Comparison of ENCODE assay signal across 29 cellular contexts in genomic region chr5:45098483-45098882, GRCh38.
DNase-seq lines count a peak whose midpoint lies in the region; ATAC-seq and TF ChIP-seq lines count a peak whose summit lies in the region.
"Had no signal": no experiment of that assay in that cellular context is flagged by ENCODE, and none has a peak within 500 bp of the region (broad histone marks: within the 10 kb centered on the region; RNA-seq: fewer than 3 reads in every experiment).

No MANE protein-coding gene starts in this region.

- no peak overlapping the region for H3K27ac ChIP-seq in ovary
- H3K27ac ChIP-seq: BLaER1 treated with 17β-estradiol and CSF1 and Interleukin-3, amounts not matched to agents 10 nM and 100 nM; KMS-11; tibial nerve had no signal

- TF ChIP-seq POLR2A in ovary (IDR thresholded peaks at IDR 0.05) = no peak

- no peak overlapping the region for H3K4me3 ChIP-seq in ovary
- H3K4me3 ChIP-seq: BLaER1 treated with 17β-estradiol and CSF1 and Interleukin-3, amounts not matched to agents 10 nM and 100 nM; MG63; tibial nerve had no signal

- peaks cover 12% of the 10 kb centered on the region for H3K9me3 Mint-ChIP-seq in activated CD4-positive, alpha-beta memory T cell treated with anti-CD3 and anti-CD28 coated beads for 36 hours
- H3K9me3 Mint-ChIP-seq: nephron had no signal

- H3K9me3 ChIP-seq in ovary = no peaks in the 10 kb centered on the region
- H3K9me3 ChIP-seq: BLaER1 treated with 17β-estradiol and CSF1 and Interleukin-3, amounts not matched to agents 10 nM and 100 nM; MG63; tibial nerve had no signal

- WGBS in ovary, 3 donors = 75 to 76% (median 76%) methylated on average over 3 of the region's 3 CpGs

- intact Hi-C loops in activated CD4-positive, alpha-beta memory T cell treated with anti-CD3 and anti-CD28 coated beads for 36 hours (cut with micrococcal nuclease) = no loop called here
- intact Hi-C loops in ovary (cut with DNase I) = no loop called here

- no peak for TF ChIP-seq CTCF in ovary (IDR thresholded peaks at IDR 0.05)

- H3K4me1 ChIP-seq in ovary (ENCODE audit: insufficient read depth) = no peaks in the 10 kb centered on the region
- H3K4me1 ChIP-seq: BLaER1 treated with 17β-estradiol and CSF1 and Interleukin-3, amounts not matched to agents 10 nM and 100 nM; tibial nerve had no signal

- ATAC-seq in GM19463 (IDR thresholded peaks at IDR 0.05; ENCODE audit: unreplicated experiment) (peak; percentile 58), HG02642 (IDR thresholded peaks at IDR 0.05; ENCODE audit: poor library complexity, unreplicated experiment) (peak; percentile 64), HG03439 (IDR thresholded peaks at IDR 0.05; ENCODE audit: unreplicated experiment) (peak; percentile 79), GM18519 (IDR thresholded peaks at IDR 0.05; ENCODE audit: low FRiP score, unreplicated experiment) (no peak)
- ATAC-seq: activated CD8-positive, alpha-beta T cell treated with anti-CD3 and anti-CD28 coated beads, Interleukin-2, amount 10 ng/mL, durations not matched to agents 7 days and 5 days; effector memory CD8-positive, alpha-beta T cell; left lobe of liver had no signal

- H3K27me3 Mint-ChIP-seq in activated CD4-positive, alpha-beta memory T cell treated with anti-CD3 and anti-CD28 coated beads for 36 hours = no peaks in the 10 kb centered on the region
- H3K27me3 Mint-ChIP-seq: effector memory CD8-positive, alpha-beta T cell; memory B cell had no signal

- H3K27ac Mint-ChIP-seq in activated CD4-positive, alpha-beta memory T cell treated with anti-CD3 and anti-CD28 coated beads for 36 hours = no peak overlapping the region
- H3K27ac Mint-ChIP-seq: activated CD8-positive, alpha-beta T cell treated with anti-CD3 and anti-CD28 coated beads, Interleukin-2, amount 10 ng/mL, durations not matched to agents 7 days and 5 days; activated naive CD4-positive, alpha-beta T cell treated with anti-CD3 and anti-CD28 coated beads for 36 hours; effector memory CD8-positive, alpha-beta T cell; HFFc6; memory B cell; nephron; T-helper 2 cell treated with Interferon-gamma antibody and Interleukin-4, amounts not matched to agents 5 μg/mL and 100 μg/mL, for 36 hours had no signal

- DNase-seq in activated CD4-positive, alpha-beta memory T cell treated with anti-CD3 and anti-CD28 coated beads for 36 hours = no peak
- DNase-seq in ovary = no peak
- no peak for DNase-seq in activated CD4-positive, alpha-beta T cell treated with anti-CD3 and anti-CD28 coated beads, Interleukin-2, amount 50 U/mL, for 4 hours
- DNase-seq: activated CD8-positive, alpha-beta T cell treated with anti-CD3 and anti-CD28 coated beads, Interleukin-2, amount 10 ng/mL, durations not matched to agents 7 days and 5 days; activated naive CD4-positive, alpha-beta T cell treated with anti-CD3 and anti-CD28 coated beads for 36 hours; caudate nucleus; COR-L47; DMS53; effector memory CD8-positive, alpha-beta T cell; GOT3; HFFc6; MG63; NCI-H1417 treated with DMSO at 0.1 percent for 48 hours; NCI-H2081 treated with DMSO at 0.1 percent for 48 hours; NCI-H345; NCI-H69; SIG-M5; stimulated activated CD4-positive, alpha-beta T cell treated with anti-CD3 and anti-CD28 coated beads, Interleukin-4, amount 100 ng/mL, for 24 hours had no signal

- POLR2A ChIA-PET in activated CD4-positive, alpha-beta memory T cell treated with anti-CD3 and anti-CD28 coated beads for 36 hours (lab: Charles Lee) = no interaction called here

- CTCF ChIA-PET in activated CD4-positive, alpha-beta memory T cell treated with anti-CD3 and anti-CD28 coated beads for 36 hours (lab: Charles Lee) = no interaction called here

- H3K36me3 ChIP-seq in ovary = no peaks in the 10 kb centered on the region
- H3K36me3 ChIP-seq: BLaER1 treated with 17β-estradiol and CSF1 and Interleukin-3, amounts not matched to agents 10 nM and 100 nM; MG63; tibial nerve had no signal

- no peaks in the 10 kb centered on the region for H3K4me1 Mint-ChIP-seq in activated CD4-positive, alpha-beta memory T cell treated with anti-CD3 and anti-CD28 coated beads for 36 hours (ENCODE audit: low read depth)
- H3K4me1 Mint-ChIP-seq: memory B cell, nephron had no signal

- no peaks in the 10 kb centered on the region for H3K36me3 Mint-ChIP-seq in activated CD4-positive, alpha-beta memory T cell treated with anti-CD3 and anti-CD28 coated beads for 36 hours
- H3K36me3 Mint-ChIP-seq: memory B cell had no signal

- TF ChIP-seq EP300 in ovary (IDR thresholded peaks at IDR 0.05) = no peak

- no peak overlapping the region for H3K4me3 Mint-ChIP-seq in activated CD4-positive, alpha-beta memory T cell treated with anti-CD3 and anti-CD28 coated beads for 36 hours
- H3K4me3 Mint-ChIP-seq: activated CD8-positive, alpha-beta T cell treated with anti-CD3 and anti-CD28 coated beads, Interleukin-2, amount 10 ng/mL, durations not matched to agents 7 days and 5 days; activated naive CD4-positive, alpha-beta T cell treated with anti-CD3 and anti-CD28 coated beads for 36 hours; effector memory CD8-positive, alpha-beta T cell; HFFc6; memory B cell; nephron; T-helper 2 cell treated with Interferon-gamma antibody and Interleukin-4, amounts not matched to agents 5 μg/mL and 100 μg/mL, for 36 hours had no signal

- H3K27me3 ChIP-seq in ovary = no peaks in the 10 kb centered on the region
- H3K27me3 ChIP-seq: BLaER1 treated with 17β-estradiol and CSF1 and Interleukin-3, amounts not matched to agents 10 nM and 100 nM; MG63; tibial nerve had no signal
